ENCODE assay signal across 8 cellular contexts in genomic region chr12:110048242-110049027, GRCh38. TPM values are rescaled to one million over a fixed set of nuclear protein-coding genes. Genes with fewer than 3 reads are reported as not detected.
A peak's percentile ranks its signal among the peaks of the same experiment; 100 is the strongest.
DNase-seq lines count a peak whose midpoint lies in the region; TF ChIP-seq lines count a peak whose summit lies in the region.

A gene with protein sequence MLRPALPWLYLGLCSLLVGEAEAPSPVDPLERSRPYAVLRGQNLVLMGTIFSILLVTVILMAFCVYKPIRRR (minus strand): TSS chr12:110048522. CDS start chr12:110048495, 27 bp downstream.

- peaks cover 29% of the 10 kb centered on the region for H3K4me1 Mint-ChIP-seq in HFFc6 (ENCODE audit: low read depth)
- peaks cover 43% of the 10 kb centered on the region for H3K4me1 Mint-ChIP-seq in activated naive CD4-positive, alpha-beta T cell treated with anti-CD3 and anti-CD28 coated beads, Interleukin-2, amount 10 ng/mL, durations not matched to agents 7 days and 5 days

- no peaks in the 10 kb centered on the region for H3K27me3 ChIP-seq in testis

- 1 to 2% methylated on average over 16 to 47 of the region's 47 CpGs for WGBS in testis, 2 donors

- H3K27me3 Mint-ChIP-seq in HFFc6 (ENCODE audit: insufficient read depth): no peaks in the 10 kb centered on the region
- H3K27me3 Mint-ChIP-seq in activated naive CD4-positive, alpha-beta T cell treated with anti-CD3 and anti-CD28 coated beads, Interleukin-2, amount 10 ng/mL, durations not matched to agents 7 days and 5 days: no peaks in the 10 kb centered on the region

- H3K4me3 Mint-ChIP-seq in HFFc6: peak within 1 kb of the TSS; percentile 91
- peak within 1 kb of the TSS; percentile 81 for H3K4me3 Mint-ChIP-seq in activated naive CD4-positive, alpha-beta T cell treated with anti-CD3 and anti-CD28 coated beads, Interleukin-2, amount 10 ng/mL, durations not matched to agents 7 days and 5 days

- H3K36me3 Mint-ChIP-seq in HFFc6 (ENCODE audit: low read depth): peaks cover 4% of the 10 kb centered on the region; the same call in 1 of the 2 replicates
- H3K36me3 Mint-ChIP-seq in activated naive CD4-positive, alpha-beta T cell treated with anti-CD3 and anti-CD28 coated beads, Interleukin-2, amount 10 ng/mL, durations not matched to agents 7 days and 5 days: peaks cover 7% of the 10 kb centered on the region

- H3K4me1 ChIP-seq in testis: peaks cover 22% of the 10 kb centered on the region

- DNase-seq in GM04503 (ENCODE audit: low read depth): peak; percentile 87
- peak; percentile 96 for DNase-seq in HFFc6
- DNase-seq in NB4 (ENCODE audit: low read depth): peak; percentile 100
- peak; percentile 95 for DNase-seq in SK-N-MC (ENCODE audit: low read depth, low spot score)
- peak; percentile 96 for DNase-seq in activated naive CD4-positive, alpha-beta T cell treated with anti-CD3 and anti-CD28 coated beads, Interleukin-2, amount 10 ng/mL, durations not matched to agents 7 days and 5 days
- DNase-seq in glomerular endothelial cell (ENCODE audit: extremely low read depth, low read depth, low spot score): peak; percentile 91
- peak; percentile 92 for DNase-seq in occipital lobe (lab: John Stamatoyannopoulos, UW)
- peak; percentile 98 for DNase-seq in testis

- TF ChIP-seq CTCF in HFFc6 (IDR thresholded peaks at IDR 0.05) (peak; percentile 36; the same call in 1 of the 2 replicates), NB4 (IDR thresholded peaks at IDR 0.05; ENCODE audit: low read depth, low read length) (no peak), testis (IDR thresholded peaks at IDR 0.05) (no peak)

- peak within 1 kb of the TSS; percentile 84 for H3K9ac ChIP-seq in SK-N-MC (ENCODE audit: insufficient read length)

- intact Hi-C loops in testis (cut with DNase I; ENCODE audit: low total_unique reads): no loop called here

- H3K36me3 ChIP-seq in SK-N-MC (ENCODE audit: insufficient read depth, low read length) (no peaks in the 10 kb centered on the region; the same call in 1 of the 2 replicates), testis (ENCODE audit: low read depth, missing control alignments) (no peaks in the 10 kb centered on the region)

- peak within 1 kb of the TSS; percentile 94 for H3K27ac Mint-ChIP-seq in HFFc6
- H3K27ac Mint-ChIP-seq in activated naive CD4-positive, alpha-beta T cell treated with anti-CD3 and anti-CD28 coated beads, Interleukin-2, amount 10 ng/mL, durations not matched to agents 7 days and 5 days: peak within 1 kb of the TSS; percentile 90

- H3K27ac ChIP-seq in SK-N-MC (peak within 1 kb of the TSS; percentile 84), testis (peak within 1 kb of the TSS; percentile 26 to 75)

- peak within 1 kb of the TSS; percentile 89 for H3K4me3 ChIP-seq in NB4 (ENCODE audit: low read depth, low read length)
- H3K4me3 ChIP-seq in SK-N-MC: peak within 1 kb of the TSS; percentile 96
- peak within 1 kb of the TSS; percentile 73 to 86 for H3K4me3 ChIP-seq in testis

- TF ChIP-seq POLR2A in NB4 (IDR thresholded peaks at IDR 0.05; ENCODE audit: extremely low read depth, insufficient read length) (peak; percentile 67), testis (IDR thresholded peaks at IDR 0.05) (peak; percentile 34)

- no peaks in the 10 kb centered on the region for H3K9me3 Mint-ChIP-seq in HFFc6
- no peaks in the 10 kb centered on the region for H3K9me3 Mint-ChIP-seq in activated naive CD4-positive, alpha-beta T cell treated with anti-CD3 and anti-CD28 coated beads, Interleukin-2, amount 10 ng/mL, durations not matched to agents 7 days and 5 days

- CTCF ChIA-PET in activated naive CD4-positive, alpha-beta T cell treated with anti-CD3 and anti-CD28 coated beads, Interleukin-2, amount 10 ng/mL, durations not matched to agents 7 days and 5 days (lab: Charles Lee): interaction anchor here (1.4 kb wide), 1 partner anchor 31 kb away, joined by 4 read pairs; no protein-coding TSS in a partner anchor

- no peaks in the 10 kb centered on the region for H3K9me3 ChIP-seq in SK-N-MC (ENCODE audit: low read depth, low read length)
- H3K9me3 ChIP-seq in testis: no peaks in the 10 kb centered on the region

RNA-seq across cellular contexts. Expression of the gene that starts here (rescaled TPM):
- total RNA-seq in HFFc6 (2021; fragmentation: NEBNext Ultra II Directional; extraction: Animal tissue kit (Norgen Biotek cat#: 25700)): 1 to 10 TPM; 4.2 to 5.8 (median 4.6) TPM
- total RNA-seq in glomerular endothelial cell (14.2 and 40.6 TPM in 2 replicates), occipital lobe (84.5 TPM), testis (10 to 100 TPM; 28.3 to 32.8 TPM)
- 28.7 TPM for polyA plus RNA-seq in testis (ENCODE audit: insufficient read depth, low read depth, low replicate concordance)

Comparison
In these comparisons a context has a peak if more than half of its experiments do, and no peak if none do; other contexts are left out.
1. Peak in every context shown above with its lines: DNase-seq, H3K4me3 ChIP-seq and H3K27ac ChIP-seq.